18 cellular contexts compared by ENCODE assay signal in the genomic region with DNA sequence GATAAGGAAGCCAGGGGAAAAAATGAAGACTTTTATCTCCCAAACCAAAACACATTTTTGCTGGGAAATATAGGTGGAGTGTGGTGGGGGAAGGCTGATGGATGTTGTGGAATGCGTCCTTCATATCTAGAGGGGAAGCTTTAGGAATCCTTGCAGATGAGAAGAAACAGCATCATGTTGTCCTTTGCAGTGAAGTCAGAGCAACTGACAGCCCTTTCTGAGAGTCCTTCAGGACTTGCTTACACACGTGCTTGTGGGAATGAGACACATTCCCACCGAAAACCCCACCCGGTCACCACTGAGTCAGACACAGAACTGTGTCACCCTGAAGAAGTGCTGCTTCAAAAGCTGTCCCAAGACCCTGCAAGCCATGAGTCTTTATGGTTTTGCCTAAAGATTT.
"Had no signal": no experiment of that assay in that cellular context is flagged by ENCODE, and none has a peak within 500 bp of the region (broad histone marks: within the 10 kb centered on the region; RNA-seq: fewer than 3 reads in every experiment).

No MANE protein-coding gene starts in this region.

- ATAC-seq: activated CD8-positive, alpha-beta T cell treated with anti-CD3 and anti-CD28 coated beads, Interleukin-2, amount 10 ng/mL, durations not matched to agents 7 days and 5 days; esophagus mucosa; natural killer cell; sciatic nerve; stimulated activated memory B cell treated with anti-CD40 and anti-IgM and Interleukin-4, amounts not matched to agents 10 μg/mL and 1 μg/mL and 100 μg/mL, for 72 hours; T-cell had no signal

- H3K27ac Mint-ChIP-seq: activated CD8-positive, alpha-beta T cell treated with anti-CD3 and anti-CD28 coated beads, Interleukin-2, amount 10 ng/mL, durations not matched to agents 7 days and 5 days; activated naive CD4-positive, alpha-beta T cell treated with anti-CD3 and anti-CD28 coated beads for 36 hours; activated T-cell treated with anti-CD3 and anti-CD28 coated beads, Interleukin-2, amount 50 U/mL, for 24 hours; activated T-helper 2 cell treated with anti-CD3 and anti-CD28 coated beads, Interferon-gamma antibody, Interleukin-2, Interleukin-4, amounts not matched to agents 10 μg/mL and 5 μg/mL and 100 μg/mL, durations not matched to agents 14 hours and 24 hours and 36 hours; natural killer cell; stimulated activated memory B cell treated with anti-CD40 and anti-IgM and Interleukin-4, amounts not matched to agents 10 μg/mL and 1 μg/mL and 100 μg/mL, for 72 hours; T-cell had no signal

- DNase-seq: activated CD4-positive, alpha-beta T cell treated with anti-CD3 and anti-CD28 coated beads for 48 hours; activated CD4-positive, CD25-positive, alpha-beta regulatory T cell; activated CD8-positive, alpha-beta T cell treated with anti-CD3 and anti-CD28 coated beads, Interleukin-2, amount 10 ng/mL, durations not matched to agents 7 days and 5 days; activated naive CD4-positive, alpha-beta T cell treated with anti-CD3 and anti-CD28 coated beads for 36 hours; activated T-cell treated with anti-CD3 and anti-CD28 coated beads, Interleukin-2, amount 50 U/mL, for 24 hours; anterior cingulate cortex; effector CD4-positive, alpha-beta T cell; mesenchymal stem cell; natural killer cell; spleen; stimulated activated CD4-positive, alpha-beta T cell treated with anti-CD3 and anti-CD28 coated beads, Interleukin-4, amount 100 ng/mL, for 4 hours; T-cell; testis had no signal

- H3K4me3 ChIP-seq: breast epithelium, spleen, testis had no signal

- H3K4me1 ChIP-seq: breast epithelium, spleen, testis had no signal

- H3K36me3 ChIP-seq: breast epithelium, spleen had no signal

- H3K27ac ChIP-seq: breast epithelium, testis had no signal

- H3K4me3 Mint-ChIP-seq: activated CD8-positive, alpha-beta T cell treated with anti-CD3 and anti-CD28 coated beads, Interleukin-2, amount 10 ng/mL, durations not matched to agents 7 days and 5 days; activated naive CD4-positive, alpha-beta T cell treated with anti-CD3 and anti-CD28 coated beads for 36 hours; activated T-cell treated with anti-CD3 and anti-CD28 coated beads, Interleukin-2, amount 50 U/mL, for 24 hours; natural killer cell; stimulated activated memory B cell treated with anti-CD40 and anti-IgM and Interleukin-4, amounts not matched to agents 10 μg/mL and 1 μg/mL and 100 μg/mL, for 72 hours; T-cell had no signal

- H3K27me3 ChIP-seq: testis had no signal

- H3K36me3 Mint-ChIP-seq: natural killer cell; stimulated activated memory B cell treated with anti-CD40 and anti-IgM and Interleukin-4, amounts not matched to agents 10 μg/mL and 1 μg/mL and 100 μg/mL, for 72 hours; T-cell had no signal

- H3K4me1 Mint-ChIP-seq: natural killer cell had no signal

- H3K9me3 Mint-ChIP-seq: activated naive CD4-positive, alpha-beta T cell treated with anti-CD3 and anti-CD28 coated beads for 36 hours; activated T-cell treated with anti-CD3 and anti-CD28 coated beads, Interleukin-2, amount 50 U/mL, for 24 hours; activated T-helper 2 cell treated with anti-CD3 and anti-CD28 coated beads, Interferon-gamma antibody, Interleukin-2, Interleukin-4, amounts not matched to agents 10 μg/mL and 5 μg/mL and 100 μg/mL, durations not matched to agents 14 hours and 24 hours and 36 hours; natural killer cell; T-cell had no signal

- H3K9me3 ChIP-seq: spleen, testis had no signal
